In the genomic region with DNA sequence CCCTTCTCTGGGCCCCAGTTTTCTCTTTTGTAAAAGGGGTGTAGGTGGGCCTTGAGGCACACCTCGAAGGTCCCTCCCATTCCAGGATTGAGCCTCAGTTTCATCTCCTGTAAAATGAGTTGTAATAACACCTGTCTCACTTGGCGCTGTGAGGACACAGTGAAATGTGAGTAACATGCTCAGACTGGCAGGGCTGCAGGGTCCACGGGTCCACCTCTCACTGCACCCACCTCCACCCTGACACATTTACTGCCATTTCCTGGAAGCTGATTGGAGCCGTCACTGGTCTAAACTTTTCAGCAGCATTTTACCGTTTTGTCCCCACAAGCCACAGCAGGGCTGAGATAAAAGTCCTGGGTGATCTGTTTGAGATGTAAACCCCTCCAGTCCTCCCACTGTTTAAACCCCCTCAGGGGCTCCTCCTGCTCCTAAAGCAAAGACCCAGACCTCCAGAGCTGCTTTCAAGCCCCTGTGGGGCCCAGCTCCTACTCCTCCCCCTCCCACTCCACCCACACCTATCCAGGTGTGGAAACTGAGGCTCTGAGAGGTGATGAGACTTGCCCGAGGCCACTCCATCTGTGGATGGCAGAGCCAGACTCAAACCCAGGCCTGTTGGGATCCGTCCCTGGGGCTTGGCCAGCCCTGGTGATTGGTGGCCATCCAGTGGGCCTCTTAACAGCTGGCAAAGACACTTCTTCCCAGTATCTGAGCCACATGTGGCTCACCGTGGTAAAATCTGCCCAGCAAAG, we compare ENCODE assay signal across 25 cellular contexts.
DNase-seq lines count a peak whose midpoint lies in the region; ATAC-seq and TF ChIP-seq lines count a peak whose summit lies in the region.
"Had no signal": no experiment of that assay in that cellular context is flagged by ENCODE, and none has a peak within 500 bp of the region (broad histone marks: within the 10 kb centered on the region; RNA-seq: fewer than 3 reads in every experiment).

No MANE protein-coding gene starts in this region.

- no peak overlapping the region for H3K9ac ChIP-seq in H9 (ENCODE audit: extremely low read depth, insufficient read length, low read length)
- no peak overlapping the region for H3K9ac ChIP-seq in smooth muscle cell (ENCODE audit: low read depth)
- H3K9ac ChIP-seq: BLaER1 treated with 17β-estradiol and CSF1 and Interleukin-3, amounts not matched to agents 10 nM and 100 nM had no signal

- H3K27ac ChIP-seq in H9 (ENCODE audit: insufficient read length, low read depth, low read length) (no peak overlapping the region), smooth muscle cell (ENCODE audit: low read depth) (no peak overlapping the region)
- H3K27ac ChIP-seq: A549; BLaER1 treated with 17β-estradiol and CSF1 and Interleukin-3, amounts not matched to agents 10 nM and 100 nM; Peyer's patch; SK-N-MC had no signal

- no peaks in the 10 kb centered on the region for H3K23me2 ChIP-seq in H9 (ENCODE audit: insufficient read length, low read depth, low read length, poor library complexity, severe bottlenecking)

- H3K27ac Mint-ChIP-seq in H9, result no peak overlapping the region; a peak in 1 of 7 replicates
- H3K27ac Mint-ChIP-seq: CD4-positive, alpha-beta T cell had no signal

- no peak overlapping the region for H3K14ac ChIP-seq in H9 (ENCODE audit: insufficient read depth, low read length)

- no peak overlapping the region for H2AFZ ChIP-seq in H9 (ENCODE audit: low read length)
- H2AFZ ChIP-seq in smooth muscle cell (ENCODE audit: low read depth), result no peak overlapping the region

- DNase-seq in H9 (peak; percentile 8), NCI-H69 (lab: John Stamatoyannopoulos, UW) (peak; percentile 14), epithelial cell of esophagus (ENCODE audit: low read depth) (peak; percentile 22), mesenteric fat pad (ENCODE audit: low spot score) (peak; percentile 53), GM10266 (ENCODE audit: extremely low spot score) (no peak), smooth muscle cell (lab: John Stamatoyannopoulos, UW; ENCODE audit: unreplicated experiment) (no peak)
- DNase-seq: AML-193; CD4-positive, alpha-beta T cell; GOT3; KBM-7; MV-4-11; NCI-H1436 treated with DMSO at 0.1 percent for 48 hours; NCI-H187 treated with DMSO at 0.1 percent for 48 hours; NCI-H2107; NCI-H446; NCI-H524 treated with DMSO at 0.1 percent for 48 hours; OCI-M1; SIG-M5 had no signal

- no peaks in the 10 kb centered on the region; the same call in 1 of the 2 replicates for H3K27me3 Mint-ChIP-seq in H9 (ENCODE audit: low read depth)

- no peak overlapping the region for H3K23ac ChIP-seq in H9 (ENCODE audit: insufficient read length, low read depth, low read length)

- H3K9me3 ChIP-seq in H9 (ENCODE audit: control insufficient read depth, low read depth, low read length) (no peaks in the 10 kb centered on the region), smooth muscle cell (replicated peaks; ENCODE audit: low read depth) (no peaks in the 10 kb centered on the region)
- H3K9me3 ChIP-seq: A549; BLaER1 treated with 17β-estradiol and CSF1 and Interleukin-3, amounts not matched to agents 10 nM and 100 nM; Peyer's patch had no signal

- H3K4me2 ChIP-seq in H9 (ENCODE audit: insufficient read depth, insufficient read length, low read length), result no peak overlapping the region
- no peak overlapping the region for H3K4me2 ChIP-seq in smooth muscle cell
- H3K4me2 ChIP-seq: A549; BLaER1 treated with 17β-estradiol and CSF1 and Interleukin-3, amounts not matched to agents 10 nM and 100 nM had no signal

- no peak overlapping the region for H3K18ac ChIP-seq in H9 (ENCODE audit: insufficient read length, low read depth, low read length)

- no peak overlapping the region for H4K91ac ChIP-seq in H9 (ENCODE audit: insufficient read length, low read depth, low read length)

- H3K79me2 ChIP-seq in H9 (ENCODE audit: insufficient read depth, low read length), result no peaks in the 10 kb centered on the region
- no peaks in the 10 kb centered on the region for H3K79me2 ChIP-seq in smooth muscle cell (ENCODE audit: low read depth)

- H3K9me3 Mint-ChIP-seq in H9, result no peaks in the 10 kb centered on the region
- H3K9me3 Mint-ChIP-seq: CD4-positive, alpha-beta T cell had no signal

- H2AK5ac ChIP-seq in H9 (ENCODE audit: insufficient read length, low read length), result no peak overlapping the region

- H2BK20ac ChIP-seq in H9 (ENCODE audit: low read depth, low read length, poor library complexity, severe bottlenecking), result no peak overlapping the region

- no peaks in the 10 kb centered on the region for H4K20me1 ChIP-seq in H9 (ENCODE audit: control insufficient read depth, insufficient read depth, insufficient read length)
- H4K20me1 ChIP-seq in smooth muscle cell (ENCODE audit: low read depth), result no peaks in the 10 kb centered on the region
- H4K20me1 ChIP-seq: BLaER1 treated with 17β-estradiol and CSF1 and Interleukin-3, amounts not matched to agents 10 nM and 100 nM had no signal

- no CpG with 5 or more reads among the region's 8 CpGs for WGBS in H9 (ENCODE audit: extremely low coverage, insufficient read length, low lambda C conversion rate)
- WGBS in smooth muscle cell (ENCODE audit: low lambda C conversion rate), result 74% methylated on average over 8 of the region's 8 CpGs

- peaks cover 0 to 8% of the 10 kb centered on the region in 2 experiments; a peak in 2 of 4 replicates for H3K4me1 Mint-ChIP-seq in H9

- H2BK120ac ChIP-seq in H9 (ENCODE audit: low read depth, low read length, poor library complexity, severe bottlenecking), result no peak overlapping the region

- H3K27me3 ChIP-seq in H9 (ENCODE audit: insufficient read depth, low read length) (no peaks in the 10 kb centered on the region), smooth muscle cell (ENCODE audit: low read depth) (no peaks in the 10 kb centered on the region)
- H3K27me3 ChIP-seq: BLaER1 treated with 17β-estradiol and CSF1 and Interleukin-3, amounts not matched to agents 10 nM and 100 nM; Peyer's patch had no signal

- H3K4me3 ChIP-seq in epithelial cell of esophagus (ENCODE audit: low read length) (no peak overlapping the region), smooth muscle cell (no peak overlapping the region)
- H3K4me3 ChIP-seq: A549; BLaER1 treated with 17β-estradiol and CSF1 and Interleukin-3, amounts not matched to agents 10 nM and 100 nM; Peyer's patch; SK-N-MC had no signal

- no peak overlapping the region for H4K8ac ChIP-seq in H9 (replicated peaks; ENCODE audit: insufficient read length, low read depth, low read length)

- ATAC-seq in HG03097 (IDR thresholded peaks at IDR 0.05; ENCODE audit: low FRiP score, unreplicated experiment) (no peak), GM21447 (IDR thresholded peaks at IDR 0.05; ENCODE audit: unreplicated experiment) (no peak)
- ATAC-seq: A549, HCT116 had no signal

- no peak overlapping the region for H3T11ph ChIP-seq in H9 (ENCODE audit: low read length)

- no peak overlapping the region for H2BK5ac ChIP-seq in H9 (ENCODE audit: insufficient read length, low read length)

- H3K4ac ChIP-seq in H9 (ENCODE audit: low read depth, low read length), result no peak overlapping the region

- TF ChIP-seq CTCF in H9 (conservative IDR thresholded peaks at IDR 0.05) (no peak), epithelial cell of esophagus (IDR thresholded peaks at IDR 0.05; ENCODE audit: insufficient read depth, low read depth, low read length, missing control alignments) (no peak), GM10266 (IDR thresholded peaks at IDR 0.05; ENCODE audit: control insufficient read depth, insufficient read depth, low read depth, missing control alignments) (no peak), smooth muscle cell (IDR thresholded peaks at IDR 0.05; ENCODE audit: borderline replicate concordance, insufficient read depth, poor library complexity, severe bottlenecking) (no peak)

- no peaks in the 10 kb centered on the region for H3F3A ChIP-seq in smooth muscle cell (ENCODE audit: low read depth)

- no peak overlapping the region for H3K4me3 Mint-ChIP-seq in H9
- H3K4me3 Mint-ChIP-seq: CD4-positive, alpha-beta T cell had no signal

- no peaks in the 10 kb centered on the region for H3K79me1 ChIP-seq in H9 (ENCODE audit: insufficient read depth, low read depth, low read length, poor library complexity, severe bottlenecking)

- no peak overlapping the region for H4K5ac ChIP-seq in H9 (ENCODE audit: insufficient read length, low read depth, low read length)

- H2BK15ac ChIP-seq in H9 (ENCODE audit: low read depth, low read length), result no peak overlapping the region

- H3K4me1 ChIP-seq in H9 (ENCODE audit: insufficient read depth, low read length) (no peaks in the 10 kb centered on the region), smooth muscle cell (ENCODE audit: low read depth) (peaks cover 1% of the 10 kb centered on the region)
- H3K4me1 ChIP-seq: A549, Peyer's patch had no signal

- no peak overlapping the region for H2BK12ac ChIP-seq in H9 (ENCODE audit: insufficient read length, low read depth, low read length)

- H3K56ac ChIP-seq in H9 (ENCODE audit: insufficient read length, low read depth, low read length), result no peak overlapping the region

- no peaks in the 10 kb centered on the region for H3K36me3 ChIP-seq in smooth muscle cell (ENCODE audit: low read depth)
- H3K36me3 ChIP-seq: BLaER1 treated with 17β-estradiol and CSF1 and Interleukin-3, amounts not matched to agents 10 nM and 100 nM; Peyer's patch had no signal

- H3K36me3 Mint-ChIP-seq in H9 (ENCODE audit: insufficient read depth in 1 of 3, low read depth in 3 of 3), result no peaks in the 10 kb centered on the region

Comparison
In these comparisons a context has a peak if more than half of its experiments do, and no peak if none do; other contexts are left out.
1. DNase-seq: peak in H9 (single experiment), NCI-H69 (single experiment), epithelial cell of esophagus (single experiment) and mesenteric fat pad (single experiment); none in GM10266 (single experiment) and smooth muscle cell (single experiment).